In the genomic region with DNA sequence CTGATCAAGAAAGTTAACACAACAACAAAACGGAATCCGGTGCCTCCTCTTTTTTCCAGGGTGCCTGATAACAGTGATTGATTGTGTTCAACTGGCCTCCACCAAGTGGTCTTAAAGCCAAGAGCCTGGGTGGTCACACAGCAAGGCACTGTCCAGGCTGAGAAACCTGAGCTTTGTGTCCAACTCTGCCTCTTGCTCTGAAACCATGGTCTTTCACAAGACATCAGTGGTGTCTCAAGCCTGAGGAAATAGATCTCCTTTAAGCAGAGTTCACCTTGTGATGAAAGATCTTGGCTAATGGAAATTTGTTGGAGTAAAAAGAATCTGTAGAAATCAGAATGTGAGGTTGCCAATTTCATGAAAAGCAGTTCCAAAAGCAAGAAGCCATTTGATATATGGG, we compare ENCODE assay signal across 15 cellular contexts. TPM values are rescaled to one million over a fixed set of nuclear protein-coding genes. Genes with fewer than 3 reads are reported as not detected.
A peak's percentile ranks its signal among the peaks of the same experiment; 100 is the strongest.
DNase-seq lines count a peak whose midpoint lies in the region; ATAC-seq and TF ChIP-seq lines count a peak whose summit lies in the region.
"Had no signal": no experiment of that assay in that cellular context is flagged by ENCODE, and none has a peak within 500 bp of the region (broad histone marks: within the 10 kb centered on the region; RNA-seq: fewer than 3 reads in every experiment).

No MANE protein-coding gene starts in this region.

- no peaks in the 10 kb centered on the region for H3K27me3 ChIP-seq in BE2C

- TF ChIP-seq CTCF in fibroblast of the aortic adventitia (IDR thresholded peaks at IDR 0.05; ENCODE audit: insufficient read depth, low read length) (no peak), BE2C (IDR thresholded peaks at IDR 0.05; ENCODE audit: low read depth, low read length) (no peak)

- no peak overlapping the region for H3K4me3 ChIP-seq in fibroblast of the aortic adventitia (ENCODE audit: low read depth, low read length)
- H3K4me3 ChIP-seq in BE2C (ENCODE audit: low read depth, low read length) = no peak overlapping the region
- H3K4me3 ChIP-seq: GM23248, HAP-1 had no signal

- H3K36me3 ChIP-seq in BE2C = no peaks in the 10 kb centered on the region
- H3K36me3 ChIP-seq: HAP-1 had no signal

- intact Hi-C loops in sciatic nerve (cut with DNase I) = no loop called here

- DNase-seq in SKM-1 treated with dmso at 0.1 percent for 144 hours (lab: John Stamatoyannopoulos, UW; ENCODE audit: unreplicated experiment) = peak; percentile 47
- no peak for DNase-seq in SKM-1 (lab: John Stamatoyannopoulos, UW; ENCODE audit: unreplicated experiment)
- peak; percentile 6 for DNase-seq in fibroblast of the aortic adventitia (ENCODE audit: low read depth)
- DNase-seq in sciatic nerve (ENCODE audit: low spot score) = no peak
- no peak for DNase-seq in hypothalamus (lab: John Stamatoyannopoulos, UW)
- no peak for DNase-seq in BE2C
- DNase-seq in NCI-H345 (lab: John Stamatoyannopoulos, UW) = no peak
- DNase-seq: 8988T; C1 segment of cervical spinal cord; CD4-positive, CD25-positive, alpha-beta regulatory T cell; CD8-positive, alpha-beta memory T cell; COR-L47; DMS 273 treated with DMSO at 0.1 percent for 48 hours; GM23248 had no signal

- ATAC-seq in sciatic nerve = peak; percentile 86

- H3K4me1 ChIP-seq in BE2C = no peaks in the 10 kb centered on the region
- H3K4me1 ChIP-seq: HAP-1 had no signal

- no peaks in the 10 kb centered on the region for H3K9me3 ChIP-seq in BE2C
- H3K9me3 ChIP-seq: HAP-1 had no signal

RNA-seq across cellular contexts. Expression of a gene that starts 47.3 kb away (rescaled TPM):
- total RNA-seq in fibroblast of the aortic adventitia (ENCODE audit: low replicate concordance) = 26.2 and 26.3 TPM in 2 replicates
- 145 TPM for total RNA-seq in sciatic nerve
- 9.4 TPM for polyA plus RNA-seq in BE2C (2012; ENCODE audit: insufficient read depth, insufficient read length, low read depth)

Comparison
In these comparisons a context has a peak if more than half of its experiments do, and no peak if none do; other contexts are left out.
1. DNase-seq: peak in SKM-1 treated with dmso at 0.1 percent for 144 hours (single experiment) and fibroblast of the aortic adventitia (single experiment); none in SKM-1 (single experiment), sciatic nerve (single experiment), hypothalamus (0 of 51), BE2C (single experiment) and NCI-H345 (single experiment).